Comparison of ENCODE assay signal across 25 cellular contexts in genomic region chr11:41826129-41826528, GRCh38.
"Had no signal": no experiment of that assay in that cellular context is flagged by ENCODE, and none has a peak within 500 bp of the region (broad histone marks: within the 10 kb centered on the region; RNA-seq: fewer than 3 reads in every experiment).

No MANE protein-coding gene starts in this region.

- DNase-seq: heart right ventricle; hippocampal formation; left cardiac atrium; left lung; lower lobe of right lung; mammary epithelial cell; mesenchymal stem cell; naive thymus-derived CD8-positive, alpha-beta T cell; nephron progenitor cell; ovary; retina; right cardiac atrium; stimulated activated CD4-positive, alpha-beta T cell treated with anti-CD3 and anti-CD28 coated beads, Interleukin-12 subunit alpha, Interleukin-12 subunit beta, amount 100 ng/mL, for 4 hours; stimulated activated CD4-positive, alpha-beta T cell treated with anti-CD3 and anti-CD28 coated beads, Interleukin-15, amount 100 ng/mL, for 24 hours; stimulated activated CD4-positive, alpha-beta T cell treated with anti-CD3 and anti-CD28 coated beads, Interleukin-2, amount 100 ng/mL, for 24 hours; stimulated activated CD4-positive, alpha-beta T cell treated with anti-CD3 and anti-CD28 coated beads, Interleukin-4, amount 100 ng/mL, for 1 hour; stimulated activated naive B cell treated with anti-CD40 and anti-IgM and Interleukin-4, amounts not matched to agents 10 μg/mL and 1 μg/mL and 100 μg/mL, for 72 hours; stimulated activated naive CD8-positive, alpha-beta T cell treated with anti-CD3 and anti-CD28 coated beads, Interleukin-15, Interleukin-2, amounts not matched to agents 100 U/mL and 50 U/mL, for 24 hours; substantia nigra; upper lobe of left lung had no signal

- H3K36me3 ChIP-seq: heart right ventricle, left lung, lower lobe of right lung, ovary, tibial nerve, upper lobe of left lung, vagina had no signal

- H3K4me3 ChIP-seq: heart right ventricle, left lung, lower lobe of right lung, ovary, skin epidermis, tibial nerve, upper lobe of left lung, vagina had no signal

- H3K27me3 Mint-ChIP-seq: naive thymus-derived CD8-positive, alpha-beta T cell; progenitor cell of endocrine pancreas; stimulated activated naive B cell treated with anti-CD40 and anti-IgM and Interleukin-4, amounts not matched to agents 10 μg/mL and 1 μg/mL and 100 μg/mL, for 72 hours had no signal

- H3K4me3 Mint-ChIP-seq: naive thymus-derived CD8-positive, alpha-beta T cell; nephron progenitor cell; stimulated activated naive B cell treated with anti-CD40 and anti-IgM and Interleukin-4, amounts not matched to agents 10 μg/mL and 1 μg/mL and 100 μg/mL, for 72 hours had no signal

- H3K4me1 ChIP-seq: heart right ventricle, left lung, lower lobe of right lung, tibial nerve, upper lobe of left lung, vagina had no signal

- H3K9me3 Mint-ChIP-seq: nephron progenitor cell had no signal

- H3K27ac Mint-ChIP-seq: naive thymus-derived CD8-positive, alpha-beta T cell; nephron progenitor cell; progenitor cell of endocrine pancreas; stimulated activated naive B cell treated with anti-CD40 and anti-IgM and Interleukin-4, amounts not matched to agents 10 μg/mL and 1 μg/mL and 100 μg/mL, for 72 hours had no signal

- H3K9me3 ChIP-seq: lower lobe of right lung, ovary, tibial nerve, upper lobe of left lung, vagina had no signal

- ATAC-seq: heart right ventricle; left cardiac atrium; left lung; lower lobe of right lung; naive thymus-derived CD8-positive, alpha-beta T cell; right cardiac atrium; sciatic nerve; stimulated activated naive B cell treated with anti-CD40 and anti-IgM and Interleukin-4, amounts not matched to agents 10 μg/mL and 1 μg/mL and 100 μg/mL, for 72 hours; stimulated activated naive CD8-positive, alpha-beta T cell treated with anti-CD3 and anti-CD28 coated beads, Interleukin-15, Interleukin-2, amounts not matched to agents 100 U/mL and 50 U/mL, for 24 hours had no signal

- H3K27me3 ChIP-seq: heart right ventricle, left lung, ovary, tibial nerve, upper lobe of left lung, vagina had no signal

- H3K4me1 Mint-ChIP-seq: naive thymus-derived CD8-positive, alpha-beta T cell; nephron progenitor cell; stimulated activated naive B cell treated with anti-CD40 and anti-IgM and Interleukin-4, amounts not matched to agents 10 μg/mL and 1 μg/mL and 100 μg/mL, for 72 hours had no signal
